In genomic region chr7:128063025-128063560, GRCh38 we compare ENCODE assay signal across 26 cellular contexts. TPM values are rescaled to one million over a fixed set of nuclear protein-coding genes. Genes with fewer than 3 reads are reported as not detected.
DNase-seq lines count a peak whose midpoint lies in the region; ATAC-seq and TF ChIP-seq lines count a peak whose summit lies in the region.
"Had no signal": no experiment of that assay in that cellular context is flagged by ENCODE, and none has a peak within 500 bp of the region (broad histone marks: within the 10 kb centered on the region; RNA-seq: fewer than 3 reads in every experiment).

No MANE protein-coding gene starts in this region.

- TF ChIP-seq CTCF in HEK293 (tag by site-specific recombination; IDR thresholded peaks at IDR 0.05) (no peak), fibroblast of mammary gland (conservative IDR thresholded peaks at IDR 0.05; ENCODE audit: control insufficient read depth, insufficient read depth, low read depth, low read length) (no peak), left lung (IDR thresholded peaks at IDR 0.05) (no peak)

- H3K36me3 ChIP-seq in HEK293 (ENCODE audit: control insufficient read depth in 2 of 2, insufficient read depth in 1 of 2, low read length in 2 of 2) (no peaks in the 10 kb centered on the region), left lung (peaks cover 0 to 11% of the 10 kb centered on the region in 2 donors)
- H3K36me3 ChIP-seq: HAP-1 had no signal

- H3K4me3 ChIP-seq in HEK293 (ENCODE audit: low read depth, low read length): no peak overlapping the region
- no peak overlapping the region for H3K4me3 ChIP-seq in fibroblast of mammary gland (ENCODE audit: control insufficient read depth, low read depth, low read length)
- no peak overlapping the region for H3K4me3 ChIP-seq in left lung
- H3K4me3 ChIP-seq: A549; BLaER1 treated with 17β-estradiol and CSF1 and Interleukin-3, amounts not matched to agents 10 nM and 100 nM; HAP-1; SK-N-MC had no signal

- H3K4me1 ChIP-seq in HEK293 (ENCODE audit: control insufficient read depth, insufficient read depth, low read length) (no peaks in the 10 kb centered on the region), left lung (no peaks in the 10 kb centered on the region)
- H3K4me1 ChIP-seq: A549, HAP-1 had no signal

- POLR2A ChIA-PET in HEK293 (lab: Yijun Ruan, JAX): no interaction called here

- H3K27me3 ChIP-seq in left lung: no peaks in the 10 kb centered on the region
- H3K27me3 ChIP-seq: BLaER1 treated with 17β-estradiol and CSF1 and Interleukin-3, amounts not matched to agents 10 nM and 100 nM had no signal

- no peak overlapping the region for H3K27ac ChIP-seq in HEK293 (ENCODE audit: extremely low read depth, low read depth, low read length)
- no peak overlapping the region for H3K27ac ChIP-seq in left lung
- H3K27ac ChIP-seq: A549; BLaER1 treated with 17β-estradiol and CSF1 and Interleukin-3, amounts not matched to agents 10 nM and 100 nM; HL-60; SK-N-MC had no signal

- H3K9me3 ChIP-seq in HEK293 (ENCODE audit: control insufficient read depth, insufficient read depth, low read depth, low read length): no peaks in the 10 kb centered on the region
- H3K9me3 ChIP-seq in left lung: no peaks in the 10 kb centered on the region
- H3K9me3 ChIP-seq: A549; BLaER1 treated with 17β-estradiol and CSF1 and Interleukin-3, amounts not matched to agents 10 nM and 100 nM; HAP-1 had no signal

- intact Hi-C loops in left lung (cut with DNase I): no loop called here

- no peak for ATAC-seq in left lung
- ATAC-seq in left lobe of liver: no peak
- no peak for ATAC-seq in HG03469 (IDR thresholded peaks at IDR 0.05; ENCODE audit: unreplicated experiment)
- ATAC-seq: A549 had no signal

- CTCF ChIA-PET in HEK293 (lab: Yijun Ruan, JAX): interaction anchor here (0.7 kb wide), 1 partner anchor 146 kb away, joined by 3 read pairs; no protein-coding TSS in a partner anchor

- peak; percentile 22 for DNase-seq in amniotic epithelial cell (ENCODE audit: low read depth)
- peak; percentile 18 for DNase-seq in fibroblast of mammary gland (ENCODE audit: low read depth)
- peak; percentile 33 for DNase-seq in occipital lobe (lab: John Stamatoyannopoulos, UW)
- DNase-seq in left lung: no peak
- DNase-seq in left lobe of liver (ENCODE audit: low spot score): no peak
- DNase-seq: AML-193; CD4-positive, alpha-beta T cell; GOT3; Karpas-422; NCI-H1092 treated with DMSO at 0.1 percent for 48 hours; NCI-H1436; NCI-H187; NCI-H2081 treated with DMSO at 0.1 percent for 48 hours; NCI-H2171; NCI-H226; NCI-H510A; NCI-H69; OCI-M1; SIG-M5 had no signal

TF ChIP-seq in HEK293, 187 proteins besides CTCF, POLR2A, EP300 and RAD21:
- TF ChIP-seq ZNF544 (tag by site-specific recombination; IDR thresholded peaks at IDR 0.05) (no peak), ZFHX2 (tag by site-specific recombination; conservative IDR thresholded peaks at IDR 0.05) (peak; percentile 68), ZNF548 (tag by site-specific recombination; IDR thresholded peaks at IDR 0.05) (no peak), ZNF140 (tag by site-specific recombination; IDR thresholded peaks at IDR 0.05) (no peak), ZNF843 (tag by site-specific recombination; IDR thresholded peaks at IDR 0.05) (no peak), ZNF132 (tag by site-specific recombination; IDR thresholded peaks at IDR 0.05; ENCODE audit: borderline replicate concordance) (no peak), BCL11A (tag by site-specific recombination; IDR thresholded peaks at IDR 0.05; ENCODE audit: low read depth) (no peak), EGR2 (tag by site-specific recombination; IDR thresholded peaks at IDR 0.05; ENCODE audit: low read depth) (peak; percentile 27; the same call in 1 of the 2 replicates), BCL11B (tag by site-specific recombination; IDR thresholded peaks at IDR 0.05; ENCODE audit: low read depth) (no peak), ZNF747 (tag by site-specific recombination; IDR thresholded peaks at IDR 0.05) (no peak), ZNF596 (tag by site-specific recombination; IDR thresholded peaks at IDR 0.05) (no peak)

RNA-seq across cellular contexts. Expression of gene LRRC4, which starts 31.9 kb away (rescaled TPM):
- total RNA-seq in occipital lobe (18.4 TPM), left lung (10 to 100 TPM in 1 of 2 donors, 1 to 10 TPM in 1; 5.7 to 24.4 TPM), left lobe of liver (2.8 TPM)

Comparison
In these comparisons a context has a peak if more than half of its experiments do, and no peak if none do; other contexts are left out.
1. DNase-seq: peak in amniotic epithelial cell (single experiment), fibroblast of mammary gland (single experiment) and occipital lobe (single experiment); none in left lung (0 of 2) and left lobe of liver (single experiment).